ENCODE assay signal across 8 cellular contexts in genomic region chr6:30877419-30878262, GRCh38.
DNase-seq lines count a peak whose midpoint lies in the region; ATAC-seq and TF ChIP-seq lines count a peak whose summit lies in the region.

No MANE protein-coding gene starts in this region.

- in situ Hi-C loops in HAP-1 (cut with MboI; ENCODE audit: low sequenced_read_pairs) = no loop called here

- H3K36me3 ChIP-seq in HAP-1 (replicated peaks) = no peaks in the 10 kb centered on the region

- H3K27me3 ChIP-seq in HAP-1 (ENCODE audit: low read depth) = no peaks in the 10 kb centered on the region

- TF ChIP-seq CTCF in choroid plexus epithelial cell (conservative IDR thresholded peaks at IDR 0.05; ENCODE audit: low read depth, low read length) = peak; percentile 94

- H3K9me3 ChIP-seq in HAP-1 = no peaks in the 10 kb centered on the region

- peaks cover 11% of the 10 kb centered on the region for H3K4me1 ChIP-seq in HAP-1

- DNase-seq in AML-193 (lab: John Stamatoyannopoulos, UW) (peak; percentile 63 to 72), HAP-1 (ENCODE audit: low spot score in 2 of 2) (peak; percentile 88 to 91), NCI-H446 treated with DMSO at 0.1 percent for 48 hours (lab: John Stamatoyannopoulos, UW) (peak; percentile 62), choroid plexus epithelial cell (ENCODE audit: low read depth) (peak; percentile 94), left kidney (ENCODE audit: low read depth, low spot score) (peak; percentile 96)
- DNase-seq in activated CD4-positive, alpha-beta T cell treated with anti-CD3 and anti-CD28 coated beads for 4 hours = peak; percentile 76 to 77
- peak; percentile 62 to 63 for DNase-seq in stimulated activated CD4-positive, alpha-beta T cell treated with anti-CD3 and anti-CD28 coated beads, Interleukin-1b, Interleukin-23, amount 100 ng/mL, for 4 hours (ENCODE audit: low read depth in 2 of 2)

- no peak for ATAC-seq in GM18868 (IDR thresholded peaks at IDR 0.05; ENCODE audit: unreplicated experiment)

- no peak overlapping the region for H3K4me3 ChIP-seq in HAP-1
- peak overlapping the region; percentile 43 for H3K4me3 ChIP-seq in choroid plexus epithelial cell (ENCODE audit: low read depth, low read length)
